ENCODE assay signal across 8 cellular contexts in the genomic region with DNA sequence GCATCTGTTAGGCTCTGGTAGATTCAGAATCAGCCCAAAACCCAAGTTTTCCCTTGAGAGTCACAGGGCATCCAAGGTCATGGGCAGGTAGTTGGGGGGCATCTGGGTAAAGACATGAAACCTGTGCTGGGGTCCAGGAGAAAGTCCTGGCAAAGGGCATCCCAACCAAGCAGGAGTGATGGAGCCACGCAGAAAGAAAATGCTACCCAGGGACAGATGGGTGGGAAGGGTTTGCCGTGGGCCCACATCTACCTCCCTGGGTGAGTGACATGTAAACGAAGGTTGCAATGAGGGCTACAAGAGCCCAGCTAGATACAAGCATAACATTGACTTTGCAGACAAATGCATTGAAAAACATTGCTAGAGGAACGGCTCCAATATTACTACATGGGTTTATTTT.
"Had no signal": no experiment of that assay in that cellular context is flagged by ENCODE, and none has a peak within 500 bp of the region (broad histone marks: within the 10 kb centered on the region; RNA-seq: fewer than 3 reads in every experiment).

No MANE protein-coding gene starts in this region.

- H3K4me3 Mint-ChIP-seq: GM23338, H9, IgD-negative memory B cell had no signal

- DNase-seq: H9, HCEC 1CT, KBM-7 had no signal

- H3K36me3 Mint-ChIP-seq: IgD-negative memory B cell had no signal

- H3K27ac Mint-ChIP-seq: GM23338, IgD-negative memory B cell had no signal

- H3K4me3 ChIP-seq: GM23338 had no signal

- ATAC-seq: GM23338, HepG2 had no signal

- H3K27ac ChIP-seq: HL-60, KMS-11 had no signal
